1 cellular context compared by ENCODE assay signal in the genomic region with DNA sequence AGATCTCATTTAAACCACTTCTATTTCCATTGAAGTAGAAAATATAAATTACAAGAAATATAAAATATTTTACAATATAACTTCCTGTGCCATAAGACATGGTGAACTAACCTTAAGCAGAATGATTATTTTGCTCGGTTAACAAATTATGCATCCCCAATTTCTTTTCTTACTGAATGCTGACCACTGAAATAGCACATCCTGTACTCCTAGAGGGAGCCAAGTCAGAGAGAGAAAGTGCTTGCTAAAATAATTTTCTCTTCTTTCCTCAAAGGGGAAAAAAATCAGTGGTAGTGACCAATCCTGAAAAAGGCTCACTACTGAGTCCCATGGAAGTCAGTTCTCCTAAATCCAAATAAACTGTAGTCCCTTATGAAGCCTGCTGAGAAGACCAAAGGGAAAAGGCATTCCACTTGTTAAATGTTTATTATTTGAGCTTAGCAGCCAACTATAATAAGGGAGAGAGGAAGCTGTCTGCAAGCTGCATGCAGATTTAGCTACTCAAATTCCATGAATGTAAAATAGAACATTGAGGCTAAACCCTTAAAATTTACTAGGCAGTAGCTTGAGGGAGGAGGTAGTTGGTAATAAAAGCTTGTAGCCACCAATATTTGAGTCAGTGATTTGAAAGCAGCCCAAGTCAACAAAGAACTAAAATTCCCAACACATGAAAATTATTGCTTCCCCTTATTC.
A peak's percentile ranks its signal among the peaks of the same experiment; 100 is the strongest.
TF ChIP-seq lines count a peak whose summit lies in the region.

No MANE protein-coding gene starts in this region.

TF ChIP-seq in HEK293, 187 proteins besides CTCF, POLR2A, EP300 and RAD21 (continued from another document):
- TF ChIP-seq FEZF1 (tag by site-specific recombination; IDR thresholded peaks at IDR 0.05): peak; percentile 91
